Comparison of ENCODE assay signal across 25 cellular contexts in the genomic region with DNA sequence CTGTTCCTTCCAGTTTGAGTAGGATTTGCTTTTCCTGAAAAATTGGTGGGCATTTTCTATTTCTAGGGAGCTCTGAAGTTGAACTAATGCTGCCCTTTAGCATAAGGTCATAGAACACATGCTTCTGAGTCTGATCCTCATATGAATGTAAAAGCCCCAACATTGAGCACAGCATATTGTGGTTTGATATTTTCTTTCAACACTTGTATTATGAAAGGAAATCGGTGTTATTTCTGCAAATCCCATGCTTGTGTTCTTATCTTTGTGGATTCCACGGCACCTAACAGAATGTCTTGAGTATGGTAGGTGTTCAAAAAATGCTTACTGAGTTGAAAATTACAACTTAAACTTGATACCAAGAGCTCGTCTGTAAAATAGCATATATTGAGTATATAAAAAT.
DNase-seq lines count a peak whose midpoint lies in the region; ATAC-seq, FAIRE-seq and TF ChIP-seq lines count a peak whose summit lies in the region.
"Had no signal": no experiment of that assay in that cellular context is flagged by ENCODE, and none has a peak within 500 bp of the region (broad histone marks: within the 10 kb centered on the region; RNA-seq: fewer than 3 reads in every experiment).

No MANE protein-coding gene starts in this region.

- H3K9me3 ChIP-seq in HepG2 (ENCODE audit: low read length) (no peaks in the 10 kb centered on the region), right lobe of liver (no peaks in the 10 kb centered on the region), parathyroid adenoma (ENCODE audit: control insufficient read depth, low read length) (no peaks in the 10 kb centered on the region)
- H3K9me3 ChIP-seq: BLaER1, Caco-2, HAP-1 had no signal

- H3K27me3 ChIP-seq in HepG2 (ENCODE audit: control insufficient read depth in 1 of 2, insufficient read depth in 2 of 2, low read length in 2 of 2) (no peaks in the 10 kb centered on the region), right lobe of liver (no peaks in the 10 kb centered on the region), parathyroid adenoma (ENCODE audit: control insufficient read depth, insufficient read depth, low read length) (no peaks in the 10 kb centered on the region)
- H3K27me3 ChIP-seq: BLaER1 had no signal

- TF ChIP-seq EP300 in HepG2 (IDR thresholded peaks at IDR 0.05; ENCODE audit: low read depth in 2 of 2, low read length in 2 of 2) (no peak), HepG2 (CRISPR knock-in tag; IDR thresholded peaks at IDR 0.05; ENCODE audit: borderline replicate concordance) (no peak)

- FAIRE-seq in HepG2 (lab: Jason Lieb, UNC) = no peak
- FAIRE-seq in D721Med (lab: Jason Lieb, UNC) = no peak
- FAIRE-seq: A204.1, GM12878, GM18507, H54 had no signal

- H3K9ac ChIP-seq in HepG2 (ENCODE audit: insufficient read depth, low read depth, low read length) = no peak overlapping the region
- no peak overlapping the region for H3K9ac ChIP-seq in parathyroid adenoma
- H3K9ac ChIP-seq: BLaER1 had no signal

- H3K27ac ChIP-seq in HepG2 (ENCODE audit: extremely low read length, insufficient read depth, low read length) (no peak overlapping the region), right lobe of liver (no peak overlapping the region), parathyroid adenoma (no peak overlapping the region)
- H3K27ac ChIP-seq: 22Rv1, BLaER1, C4-2B had no signal

- H3K4me2 ChIP-seq in HepG2 (ENCODE audit: low read depth, low read length) (no peak overlapping the region), parathyroid adenoma (ENCODE audit: low read length) (no peak overlapping the region)
- H3K4me2 ChIP-seq: BLaER1 had no signal

- H3K4me1 ChIP-seq in HepG2 (ENCODE audit: insufficient read depth, low read length) = peaks cover 21% of the 10 kb centered on the region
- peaks cover 0 to 13% (median 5%) of the 10 kb centered on the region in 4 donors for H3K4me1 ChIP-seq in right lobe of liver
- H3K4me1 ChIP-seq in parathyroid adenoma = peaks cover 38% of the 10 kb centered on the region
- H3K4me1 ChIP-seq: BLaER1, HAP-1 had no signal

- H2AFZ ChIP-seq in HepG2 (ENCODE audit: low read length) = no peak overlapping the region
- H2AFZ ChIP-seq in parathyroid adenoma = peak overlapping the region; percentile 26

- H4K20me1 ChIP-seq in HepG2 (ENCODE audit: insufficient read depth, low read length) = no peaks in the 10 kb centered on the region
- H4K20me1 ChIP-seq: BLaER1 had no signal

- peaks cover 4 to 9% of the 10 kb centered on the region in 2 experiments for H3K36me3 ChIP-seq in HepG2 (replicated peaks in 1 of 2; ENCODE audit: control insufficient read depth in 1 of 2, insufficient read depth in 2 of 2, low read length in 2 of 2)
- no peaks in the 10 kb centered on the region for H3K36me3 ChIP-seq in right lobe of liver
- no peaks in the 10 kb centered on the region for H3K36me3 ChIP-seq in parathyroid adenoma (ENCODE audit: control insufficient read depth, insufficient read depth, low read length)
- H3K36me3 ChIP-seq: BLaER1, HAP-1 had no signal

- ATAC-seq in HepG2 (no peak; the same call in 2 of the 3 replicates), right lobe of liver (no peak), HG03521 (IDR thresholded peaks at IDR 0.05; ENCODE audit: unreplicated experiment) (no peak)
- ATAC-seq: CD8-positive, alpha-beta T cell; GM12878 had no signal

- no TSS peak for BruUV-seq in HepG2 (replicated peaks; lab: Mats Ljungman, UMichigan)

- POLR2A ChIA-PET in HepG2 (lab: Yijun Ruan, JAX) = no interaction called here

- intact Hi-C loops in HepG2 (cut with micrococcal nuclease; ENCODE audit: unreplicated experiment) (no loop called here), right lobe of liver (cut with DNase I) (no loop called here)

- in situ Hi-C loops in HepG2 (cut with HindIII; ENCODE audit: extremely low pct_ligation_motif_present, low pct_unique_long_range_greater_than_20kb) = no loop called here

- no peak for TF ChIP-seq RAD21 in HepG2 (CRISPR knock-in tag; IDR thresholded peaks at IDR 0.05)

- no peaks in the 10 kb centered on the region for H3K79me2 ChIP-seq in HepG2 (ENCODE audit: insufficient read depth, low read length)
- H3K79me2 ChIP-seq in parathyroid adenoma = no peaks in the 10 kb centered on the region

- DNase-seq in HepG2 (ENCODE audit: low spot score) = no peak
- no peak for DNase-seq in right lobe of liver
- DNase-seq in fibroblast of villous mesenchyme (ENCODE audit: low read depth) = peak; percentile 38
- DNase-seq in RKO (ENCODE audit: low spot score) = no peak
- no peak for DNase-seq in D721Med (ENCODE audit: insufficient read length, low spot score)
- DNase-seq in cerebellar nuclear complex (lab: John Stamatoyannopoulos, UW) = no peak
- DNase-seq: Caco-2; CD4-positive, CD25-positive, alpha-beta regulatory T cell; CD8-positive, alpha-beta T cell; DMS 273 treated with DMSO at 0.1 percent for 48 hours; DMS79; EL; GDM1; GOT3; HFFc6 had no signal

- TF ChIP-seq CTCF in HepG2 (CRISPR knock-in tag; IDR thresholded peaks at IDR 0.05) = no peak
- no peak for TF ChIP-seq CTCF in right lobe of liver (IDR thresholded peaks at IDR 0.05)
- TF ChIP-seq CTCF in fibroblast of villous mesenchyme (IDR thresholded peaks at IDR 0.05; ENCODE audit: insufficient read depth, low read depth, low read length) = no peak
- no peak for TF ChIP-seq CTCF in parathyroid adenoma (IDR thresholded peaks at IDR 0.05)
- no peak for TF ChIP-seq CTCF in D721Med (IDR thresholded peaks at IDR 0.05; ENCODE audit: insufficient read depth, missing control alignments)

- H3K4me3 ChIP-seq in HepG2 (replicated peaks in 1 of 3; ENCODE audit: insufficient read depth in 1 of 3, low read depth in 2 of 3, low read length in 3 of 3) = no peak overlapping the region
- H3K4me3 ChIP-seq in right lobe of liver = no peak overlapping the region
- no peak overlapping the region for H3K4me3 ChIP-seq in fibroblast of villous mesenchyme (ENCODE audit: low read depth, low read length)
- H3K4me3 ChIP-seq in parathyroid adenoma (ENCODE audit: low read depth, low read length) = no peak overlapping the region
- H3K4me3 ChIP-seq: BLaER1, GM12878, HAP-1 had no signal

- CTCF ChIA-PET in HepG2 (lab: Yijun Ruan, JAX; ENCODE audit: low intra/inter-chr PET ratio, low total read pairs) = no interaction called here

- no peak for TF ChIP-seq POLR2A in HepG2 (IDR thresholded peaks at IDR 0.05; ENCODE audit: insufficient read depth in 1 of 2, low read depth in 2 of 2, low read length in 2 of 2)
- no peak for TF ChIP-seq POLR2A in right lobe of liver (IDR thresholded peaks at IDR 0.05)

- 96% methylated on average over 3 of the region's 3 CpGs for WGBS in HepG2 (ENCODE audit: low lambda C conversion rate)
- 93% methylated on average over 3 of the region's 3 CpGs for WGBS in right lobe of liver (ENCODE audit: insufficient coverage, low coverage, low lambda C conversion rate, missing lambda C conversion rate)

TF ChIP-seq in HepG2, 621 proteins besides CTCF, POLR2A, EP300 and RAD21:
- TF ChIP-seq MAFK (conservative IDR thresholded peaks at IDR 0.05 in 1 of 2, IDR thresholded peaks at IDR 0.05 in 1 of 2; ENCODE audit: low read length in 2 of 2) = peak; percentile 31 to 39; a peak in 3 of 4 replicates
- no peak for TF ChIP-seq ZNF816 (CRISPR knock-in tag; IDR thresholded peaks at IDR 0.05; ENCODE audit: borderline replicate concordance)
